In the genomic region with DNA sequence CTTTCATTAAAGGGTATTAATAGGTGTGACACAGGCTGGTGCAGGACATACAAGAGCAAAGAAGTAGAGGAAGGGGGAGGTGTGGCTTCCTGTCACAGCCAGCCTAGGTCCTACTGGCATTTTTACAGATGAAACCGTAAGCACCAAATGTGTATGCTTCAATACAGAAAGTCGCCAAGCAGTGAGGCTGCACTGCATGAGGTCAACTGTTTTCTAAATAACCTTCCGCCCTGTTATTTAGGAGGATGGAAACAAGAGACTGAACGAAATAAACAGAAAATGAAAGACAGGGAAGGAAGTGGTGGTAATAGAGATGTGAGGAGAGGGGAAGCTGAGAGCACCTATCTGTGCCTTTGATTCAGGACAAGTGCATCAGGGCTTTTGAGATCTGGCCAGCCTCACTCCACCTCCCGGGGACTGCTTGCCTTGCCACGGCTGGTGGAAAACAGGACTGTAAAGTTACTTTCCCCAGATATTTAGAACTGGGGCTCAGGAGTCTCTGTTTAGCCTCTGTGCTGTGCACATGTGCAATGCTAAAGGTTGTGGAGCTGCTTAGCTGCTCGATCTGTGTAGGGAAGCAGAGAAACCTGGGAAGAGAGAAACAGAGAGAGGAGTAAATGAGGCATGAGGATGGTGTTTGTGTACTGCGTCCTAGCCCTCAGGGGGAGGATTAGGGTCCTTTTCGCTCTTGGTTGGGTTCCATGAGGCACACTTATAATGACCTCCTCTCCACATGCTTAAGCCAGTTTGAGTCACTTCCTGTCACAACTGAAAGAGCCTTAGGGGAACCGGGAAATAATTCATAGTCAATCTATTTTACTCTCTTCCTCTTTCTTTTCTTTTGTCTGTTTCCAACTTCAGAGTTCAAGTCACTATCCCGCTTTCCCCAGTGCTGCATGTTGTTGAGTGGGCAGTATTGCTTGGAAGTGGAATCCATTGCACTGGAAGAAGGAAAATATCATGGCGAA, we compare ENCODE assay signal across 8 cellular contexts.
DNase-seq lines count a peak whose midpoint lies in the region; ATAC-seq and TF ChIP-seq lines count a peak whose summit lies in the region.
"Had no signal": no experiment of that assay in that cellular context is flagged by ENCODE, and none has a peak within 500 bp of the region (broad histone marks: within the 10 kb centered on the region; RNA-seq: fewer than 3 reads in every experiment).

No MANE protein-coding gene starts in this region.

- no peak overlapping the region for H3K27ac ChIP-seq in mucosa of rectum (ENCODE audit: low read depth in 2 of 2, low read length in 2 of 2)
- H3K27ac ChIP-seq: adrenal gland had no signal

- TF ChIP-seq CTCF in mucosa of descending colon (IDR thresholded peaks at IDR 0.05): no peak

- intact Hi-C loops in sciatic nerve (cut with DNase I): no loop called here
- intact Hi-C loops in mucosa of descending colon (cut with DNase I, micrococcal nuclease): no loop called here
- intact Hi-C loops in Right ventricle myocardium superior (cut with DNase I): no loop called here

- H3K4me1 ChIP-seq in mucosa of rectum (ENCODE audit: control insufficient read depth in 2 of 2, insufficient read depth in 2 of 2, low read length in 2 of 2) (no peaks in the 10 kb centered on the region), mucosa of descending colon (ENCODE audit: low read depth) (peaks cover 3% of the 10 kb centered on the region)
- H3K4me1 ChIP-seq: adrenal gland had no signal

- H3K9me3 ChIP-seq in mucosa of rectum (ENCODE audit: control insufficient read depth in 2 of 2, low read length in 2 of 2) (peaks cover 0 to 2% of the 10 kb centered on the region in 2 donors), mucosa of descending colon (no peaks in the 10 kb centered on the region)
- H3K9me3 ChIP-seq: adrenal gland had no signal

- H3K36me3 ChIP-seq in mucosa of rectum (ENCODE audit: control insufficient read depth in 2 of 2, insufficient read depth in 2 of 2, low read length in 2 of 2): no peaks in the 10 kb centered on the region
- H3K36me3 ChIP-seq in mucosa of descending colon (ENCODE audit: low read depth): no peaks in the 10 kb centered on the region
- H3K36me3 ChIP-seq: adrenal gland had no signal

- DNase-seq in Jurkat, Clone E6-1 (ENCODE audit: low read depth, low spot score): no peak
- DNase-seq in sciatic nerve (ENCODE audit: low spot score): no peak
- no peak for DNase-seq in mucosa of descending colon
- no peak for DNase-seq in Right ventricle myocardium superior
- DNase-seq: adrenal gland had no signal

- H3K27me3 ChIP-seq in mucosa of rectum (ENCODE audit: control insufficient read depth in 2 of 2, insufficient read depth in 2 of 2, low read length in 2 of 2): no peaks in the 10 kb centered on the region
- H3K27me3 ChIP-seq: adrenal gland had no signal

- ATAC-seq in GM18511 (IDR thresholded peaks at IDR 0.05; ENCODE audit: unreplicated experiment): peak; percentile 78
- ATAC-seq in GM21737 (IDR thresholded peaks at IDR 0.05; ENCODE audit: unreplicated experiment): peak; percentile 79
- ATAC-seq in sciatic nerve: no peak
- ATAC-seq in mucosa of descending colon: no peak
- no peak for ATAC-seq in Right ventricle myocardium superior (ENCODE audit: poor library complexity)

- no peak overlapping the region for H3K9ac ChIP-seq in mucosa of rectum (ENCODE audit: low read depth in 1 of 2, low read length in 2 of 2)

- peak overlapping the region; percentile 40 for H3K4me3 ChIP-seq in Jurkat, Clone E6-1 (ENCODE audit: low read length)
- H3K4me3 ChIP-seq in mucosa of rectum (ENCODE audit: low read length in 2 of 2): peak overlapping the region; percentile 11 to 49
- H3K4me3 ChIP-seq in mucosa of descending colon: no peak overlapping the region
- H3K4me3 ChIP-seq: adrenal gland had no signal

Comparison
In these comparisons a context has a peak if more than half of its experiments do, and no peak if none do; other contexts are left out.
1. ATAC-seq: peak in GM18511 (single experiment) and GM21737 (single experiment); none in sciatic nerve (single experiment), mucosa of descending colon (single experiment) and Right ventricle myocardium superior (single experiment).